In genomic region chr2:97693476-97693875, GRCh38 we compare ENCODE assay signal across 22 cellular contexts. TPM values are rescaled to one million over a fixed set of nuclear protein-coding genes. Genes with fewer than 3 reads are reported as not detected.
A peak's percentile ranks its signal among the peaks of the same experiment; 100 is the strongest.
DNase-seq lines count a peak whose midpoint lies in the region; ATAC-seq and TF ChIP-seq lines count a peak whose summit lies in the region.
"Had no signal": no experiment of that assay in that cellular context is flagged by ENCODE, and none has a peak within 500 bp of the region (broad histone marks: within the 10 kb centered on the region; RNA-seq: fewer than 3 reads in every experiment).

No MANE protein-coding gene starts in this region.

- H3K9me3 Mint-ChIP-seq in effector memory CD8-positive, alpha-beta T cell, result no peaks in the 10 kb centered on the region
- H3K9me3 Mint-ChIP-seq: activated CD8-positive, alpha-beta T cell treated with anti-CD3 and anti-CD28 coated beads for 36 hours; endodermal cell had no signal

- H3K4me3 ChIP-seq in IMR-90 (ENCODE audit: insufficient read depth, low read depth, low read length) (no peak overlapping the region), thyroid gland (replicated peaks in 1 of 3) (no peak overlapping the region)
- H3K4me3 ChIP-seq: ascending aorta; BLaER1 treated with 17β-estradiol and CSF1 and Interleukin-3, amounts not matched to agents 10 nM and 100 nM; Peyer's patch; SK-N-MC; upper lobe of right lung had no signal

- H3K56ac ChIP-seq in IMR-90 (ENCODE audit: extremely low read depth, insufficient read depth, low read length), result no peak overlapping the region

- H3K4me2 ChIP-seq in IMR-90 (ENCODE audit: low read depth, low read length), result no peak overlapping the region
- H3K4me2 ChIP-seq: BLaER1 treated with 17β-estradiol and CSF1 and Interleukin-3, amounts not matched to agents 10 nM and 100 nM; KMS-11 had no signal

- intact Hi-C loops in IMR-90 (cut with micrococcal nuclease) (no loop called here), thyroid gland (cut with DNase I) (loop anchor here (10.0 kb wide), 1 partner anchor 99 kb away; no protein-coding TSS in a partner anchor)

- no peak overlapping the region for H4K8ac ChIP-seq in IMR-90 (ENCODE audit: low read depth in 2 of 2, low read length in 2 of 2)

- H2BK5ac ChIP-seq in IMR-90 (ENCODE audit: low read depth, low read length, poor library complexity, severe bottlenecking), result no peak overlapping the region

- no TSS peak for BruUV-seq in IMR-90 (replicated peaks; lab: Mats Ljungman, UMichigan)

- no peaks in the 10 kb centered on the region for H3K4me1 Mint-ChIP-seq in effector memory CD8-positive, alpha-beta T cell (ENCODE audit: low read depth in 2 of 2)

- in situ Hi-C loops in ACHN (cut with HindIII; ENCODE audit: low pct_ligation_motif_present, low pct_unique_long_range_greater_than_20kb, low sequenced_read_pairs) (no loop called here), IMR-90 (cut with MboI; ENCODE audit: low sequenced_read_pairs) (loop anchor here (10.0 kb wide), 1 partner anchor 99 kb away; no protein-coding TSS in a partner anchor)

- dilution Hi-C loops in IMR-90 (cut with HindIII; ENCODE audit: low sequenced_read_pairs, unreplicated experiment), result no loop called here

- no peak overlapping the region for H3K4me3 Mint-ChIP-seq in effector memory CD8-positive, alpha-beta T cell
- H3K4me3 Mint-ChIP-seq: activated CD8-positive, alpha-beta T cell treated with anti-CD3 and anti-CD28 coated beads for 36 hours; endodermal cell had no signal

- H3K14ac ChIP-seq in IMR-90 (replicated peaks; ENCODE audit: low read depth, low read length), result no peak overlapping the region

- no peaks in the 10 kb centered on the region for H3K79me1 ChIP-seq in IMR-90 (ENCODE audit: low read depth in 1 of 2, low read length in 2 of 2)

- H2AK5ac ChIP-seq in IMR-90 (ENCODE audit: low read depth, low read length), result no peak overlapping the region

- H3K18ac ChIP-seq in IMR-90 (ENCODE audit: low read depth, low read length), result no peak overlapping the region

- TF ChIP-seq POLR2A in IMR-90 (IDR thresholded peaks at IDR 0.05; ENCODE audit: low read depth, low read length) (no peak), thyroid gland (IDR thresholded peaks at IDR 0.05) (no peak)

- peak; percentile 65 for DNase-seq in ACHN
- DNase-seq in IMR-90, result peak; percentile 23
- peak; percentile 33 for DNase-seq in astrocyte of the hippocampus (ENCODE audit: low read depth, low spot score)
- peak; percentile 51 for DNase-seq in iris pigment epithelial cell (ENCODE audit: low read depth)
- no peak for DNase-seq in NCI-H1048 (lab: John Stamatoyannopoulos, UW)
- no peak for DNase-seq in thyroid gland
- no peak for DNase-seq in effector memory CD8-positive, alpha-beta T cell
- DNase-seq in KG1 (lab: John Stamatoyannopoulos, UW), result no peak
- DNase-seq: activated CD4-positive, CD25-positive, alpha-beta regulatory T cell; activated CD8-positive, alpha-beta T cell treated with anti-CD3 and anti-CD28 coated beads for 36 hours; activated naive CD4-positive, alpha-beta T cell treated with anti-CD3 and anti-CD28 coated beads, Interleukin-2, amount 50 U/mL, for 16 hours; endodermal cell; NCI-H1105; NCI-H2081; NCI-H446; upper lobe of right lung had no signal

- H2BK20ac ChIP-seq in IMR-90 (ENCODE audit: low read depth, low read length), result no peak overlapping the region

- no peak overlapping the region for H2AFZ ChIP-seq in IMR-90 (replicated peaks; ENCODE audit: low read length, poor library complexity)

- no peak for ATAC-seq in IMR-90 (ENCODE audit: low read depth)
- ATAC-seq in effector memory CD8-positive, alpha-beta T cell (replicated peaks), result no peak
- ATAC-seq: activated CD8-positive, alpha-beta T cell treated with anti-CD3 and anti-CD28 coated beads for 36 hours; upper lobe of right lung had no signal

- TF ChIP-seq CTCF in IMR-90 (conservative IDR thresholded peaks at IDR 0.05; ENCODE audit: low read depth, low read length), result no peak
- TF ChIP-seq CTCF in thyroid gland (IDR thresholded peaks at IDR 0.05), result no peak

- H4K91ac ChIP-seq in IMR-90 (ENCODE audit: insufficient read depth, low read depth, low read length), result no peak overlapping the region

- H3K27ac Mint-ChIP-seq in effector memory CD8-positive, alpha-beta T cell, result no peak overlapping the region
- H3K27ac Mint-ChIP-seq: activated CD8-positive, alpha-beta T cell treated with anti-CD3 and anti-CD28 coated beads for 36 hours; endodermal cell had no signal

- no peak overlapping the region for H3K9ac ChIP-seq in IMR-90 (ENCODE audit: low read depth, low read length)
- H3K9ac ChIP-seq: BLaER1 treated with 17β-estradiol and CSF1 and Interleukin-3, amounts not matched to agents 10 nM and 100 nM; KMS-11 had no signal

- H4K5ac ChIP-seq in IMR-90 (ENCODE audit: low read depth, low read length), result no peak overlapping the region

- no peak for TF ChIP-seq RAD21 in IMR-90 (IDR thresholded peaks at IDR 0.05; ENCODE audit: low read length)

- peaks cover 0 to 6% of the 10 kb centered on the region in 2 donors for H3K27me3 Mint-ChIP-seq in effector memory CD8-positive, alpha-beta T cell

- H3K23ac ChIP-seq in IMR-90 (ENCODE audit: low read depth, low read length), result no peak overlapping the region

- H3K36me3 Mint-ChIP-seq in effector memory CD8-positive, alpha-beta T cell (ENCODE audit: insufficient read depth), result no peaks in the 10 kb centered on the region

- POLR2A ChIA-PET in IMR-90 (lab: Charles Lee; ENCODE audit: unreplicated experiment), result no interaction called here

- H3K4me1 ChIP-seq in IMR-90 (ENCODE audit: control insufficient read depth, insufficient read depth, low read length), result no peaks in the 10 kb centered on the region
- no peaks in the 10 kb centered on the region for H3K4me1 ChIP-seq in thyroid gland
- H3K4me1 ChIP-seq: Peyer's patch, upper lobe of right lung had no signal

- CTCF ChIA-PET in IMR-90 (lab: Yijun Ruan, JAX), result no interaction called here

- H2AK9ac ChIP-seq in IMR-90 (replicated peaks; ENCODE audit: low read depth, low read length, poor library complexity), result no peak overlapping the region

- no peak overlapping the region for H2BK15ac ChIP-seq in IMR-90 (ENCODE audit: low read depth, low read length)

- H3K36me3 ChIP-seq in IMR-90 (ENCODE audit: control insufficient read depth, insufficient read depth, low read length), result no peaks in the 10 kb centered on the region
- H3K36me3 ChIP-seq in thyroid gland, result no peaks in the 10 kb centered on the region
- H3K36me3 ChIP-seq: ascending aorta; BLaER1 treated with 17β-estradiol and CSF1 and Interleukin-3, amounts not matched to agents 10 nM and 100 nM; Peyer's patch; upper lobe of right lung had no signal

- H3K27me3 ChIP-seq in IMR-90 (ENCODE audit: control insufficient read depth, insufficient read depth, low read length) (no peaks in the 10 kb centered on the region; the same call in 1 of the 2 replicates), thyroid gland (no peaks in the 10 kb centered on the region)
- H3K27me3 ChIP-seq: ascending aorta; BLaER1 treated with 17β-estradiol and CSF1 and Interleukin-3, amounts not matched to agents 10 nM and 100 nM; Peyer's patch; upper lobe of right lung had no signal

- H2BK120ac ChIP-seq in IMR-90 (ENCODE audit: low read depth, low read length), result no peak overlapping the region

- H3K27ac ChIP-seq in IMR-90 (ENCODE audit: insufficient read depth, low read length), result no peak overlapping the region
- H3K27ac ChIP-seq in thyroid gland, result no peak overlapping the region
- H3K27ac ChIP-seq: ascending aorta; BLaER1 treated with 17β-estradiol and CSF1 and Interleukin-3, amounts not matched to agents 10 nM and 100 nM; KMS-11; Peyer's patch; SK-N-MC; upper lobe of right lung had no signal

- H3K4ac ChIP-seq in IMR-90 (ENCODE audit: low read depth, low read length), result no peak overlapping the region

- no peaks in the 10 kb centered on the region for H4K20me1 ChIP-seq in IMR-90 (ENCODE audit: insufficient read depth, low read length)
- H4K20me1 ChIP-seq: BLaER1 treated with 17β-estradiol and CSF1 and Interleukin-3, amounts not matched to agents 10 nM and 100 nM had no signal

- no peaks in the 10 kb centered on the region for H3K9me1 ChIP-seq in IMR-90 (ENCODE audit: insufficient read depth, low read length)

- H3K9me3 ChIP-seq in IMR-90 (ENCODE audit: control insufficient read depth, insufficient read depth, low read length) (no peaks in the 10 kb centered on the region), thyroid gland (no peaks in the 10 kb centered on the region)
- H3K9me3 ChIP-seq: ascending aorta; BLaER1 treated with 17β-estradiol and CSF1 and Interleukin-3, amounts not matched to agents 10 nM and 100 nM; Peyer's patch; upper lobe of right lung had no signal

TF ChIP-seq in IMR-90, 13 proteins besides CTCF, POLR2A, EP300 and RAD21:
- TF ChIP-seq CHD1 (IDR thresholded peaks at IDR 0.05; ENCODE audit: low read depth, low read length), result no peak
- TF ChIP-seq SMC3 (IDR thresholded peaks at IDR 0.05; ENCODE audit: low read depth, low read length), result no peak
- no peak for TF ChIP-seq MAFK (IDR thresholded peaks at IDR 0.05; ENCODE audit: low read depth, low read length)
- TF ChIP-seq MXI1 (IDR thresholded peaks at IDR 0.05; ENCODE audit: borderline replicate concordance, low read depth, low read length), result no peak
- TF ChIP-seq FOS (IDR thresholded peaks at IDR 0.05; ENCODE audit: low read depth, low read length), result no peak
- TF ChIP-seq RCOR1 (IDR thresholded peaks at IDR 0.05; ENCODE audit: insufficient replicate concordance, low read length), result no peak
TF ChIP-seq in IMR-90: peak in this region for 0.

RNA-seq across cellular contexts. Expression of gene ZAP70, which starts 19.9 kb away (rescaled TPM):
- total RNA-seq in IMR-90 (2012; rRNA removed) (under 0.01 TPM in 1 of 2 replicates, not detected in the other), thyroid gland (1 to 10 TPM; 4.0 to 7.6 (median 4.4) TPM)
- polyA plus RNA-seq in IMR-90 (2012; rRNA removed), result 0.09 TPM in 2 replicates
- polyA plus RNA-seq in IMR-90 (2012; cell fraction: cytosol; rRNA removed), result 0.05 TPM in 1 of 2 replicates, not detected in the other
- polyA plus RNA-seq in IMR-90 (2012; cell fraction: nucleus; rRNA removed; ENCODE audit: low replicate concordance), result 0.76 and 1.7 TPM in 2 replicates
- total RNA-seq: A673 had no signal

RNA-seq across cellular contexts. Expression of gene C2orf92, which starts 24.0 kb away (rescaled TPM):
- total RNA-seq in IMR-90 (2012; rRNA removed), result 0.90 and 2.2 TPM in 2 replicates
- 2.0 and 2.5 TPM in 2 replicates for polyA plus RNA-seq in IMR-90 (2012; rRNA removed)
- 0.11 TPM in 1 of 2 replicates, not detected in the other for polyA plus RNA-seq in IMR-90 (2012; cell fraction: cytosol; rRNA removed)
- polyA plus RNA-seq in IMR-90 (2012; cell fraction: nucleus; rRNA removed; ENCODE audit: low replicate concordance), result 7.3 and 40.0 TPM in 2 replicates
- total RNA-seq in thyroid gland, result 10 to 100 TPM in 3 of 4 donors, 1 to 10 TPM in 1; 9.8 to 36.5 (median 30.7) TPM

RNA-seq across cellular contexts. Expression of gene ACTR1B, which starts 29.6 kb away (rescaled TPM):
- total RNA-seq in IMR-90 (2012; rRNA removed) (34.2 and 40.5 TPM in 2 replicates), thyroid gland (100 to 1,000 TPM in 1 of 4 donors, 10 to 100 TPM in 3; 64.9 to 106 (median 76.3) TPM)
- polyA plus RNA-seq in IMR-90 (2012; rRNA removed), result 62.4 and 68.8 TPM in 2 replicates
- 32.4 and 65.5 TPM in 2 replicates for polyA plus RNA-seq in IMR-90 (2012; cell fraction: cytosol; rRNA removed)
- 129 and 234 TPM in 2 replicates for polyA plus RNA-seq in IMR-90 (2012; cell fraction: nucleus; rRNA removed; ENCODE audit: low replicate concordance)

RNA-seq across cellular contexts. Expression of gene COX5B, which starts 47.6 kb away (rescaled TPM):
- total RNA-seq in IMR-90 (2012; rRNA removed) (140 and 148 TPM in 2 replicates), thyroid gland (100 to 1,000 TPM; 216 to 731 (median 586) TPM)
- polyA plus RNA-seq in IMR-90 (2012; rRNA removed), result 272 and 341 TPM in 2 replicates
- 446 and 518 TPM in 2 replicates for polyA plus RNA-seq in IMR-90 (2012; cell fraction: cytosol; rRNA removed)
- 106 and 110 TPM in 2 replicates for polyA plus RNA-seq in IMR-90 (2012; cell fraction: nucleus; rRNA removed; ENCODE audit: low replicate concordance)

Comparison
In these comparisons a context has a peak if more than half of its experiments do, and no peak if none do; other contexts are left out.
1. DNase-seq: peak in ACHN (single experiment), IMR-90 (single experiment), astrocyte of the hippocampus (single experiment) and iris pigment epithelial cell (single experiment); none in NCI-H1048 (single experiment), thyroid gland (0 of 2), effector memory CD8-positive, alpha-beta T cell (0 of 3) and KG1 (single experiment).